Comparison of ENCODE assay signal across 21 cellular contexts in genomic region chr16:79393121-79393520, GRCh38.
"Had no signal": no experiment of that assay in that cellular context is flagged by ENCODE, and none has a peak within 500 bp of the region (broad histone marks: within the 10 kb centered on the region; RNA-seq: fewer than 3 reads in every experiment).

No MANE protein-coding gene starts in this region.

- H3K36me3 ChIP-seq: MG63 had no signal

- ATAC-seq: HepG2 had no signal

- H3K4me3 ChIP-seq: MG63 had no signal

- DNase-seq: IMR-90, Karpas-422, KG1, MG63, NCI-H1092, NCI-H1105 treated with DMSO at 0.1 percent for 48 hours, NCI-H1417 treated with DMSO at 0.1 percent for 48 hours, NCI-H146, NCI-H1694 treated with DMSO at 0.1 percent for 48 hours, NCI-H1930, NCI-H2081, NCI-H2107, NCI-H2227 treated with DMSO at 0.1 percent for 48 hours, NCI-H524 treated with DMSO at 0.1 percent for 48 hours, NCI-H69, NCI-H774, RPMI8226, SHP77, SK-N-SH, SW 1271 had no signal

- H3K9me3 ChIP-seq: MG63, SK-N-SH had no signal

- H3K9ac ChIP-seq: SK-N-SH had no signal

- H3K27me3 ChIP-seq: MG63 had no signal
